In the genomic region with DNA sequence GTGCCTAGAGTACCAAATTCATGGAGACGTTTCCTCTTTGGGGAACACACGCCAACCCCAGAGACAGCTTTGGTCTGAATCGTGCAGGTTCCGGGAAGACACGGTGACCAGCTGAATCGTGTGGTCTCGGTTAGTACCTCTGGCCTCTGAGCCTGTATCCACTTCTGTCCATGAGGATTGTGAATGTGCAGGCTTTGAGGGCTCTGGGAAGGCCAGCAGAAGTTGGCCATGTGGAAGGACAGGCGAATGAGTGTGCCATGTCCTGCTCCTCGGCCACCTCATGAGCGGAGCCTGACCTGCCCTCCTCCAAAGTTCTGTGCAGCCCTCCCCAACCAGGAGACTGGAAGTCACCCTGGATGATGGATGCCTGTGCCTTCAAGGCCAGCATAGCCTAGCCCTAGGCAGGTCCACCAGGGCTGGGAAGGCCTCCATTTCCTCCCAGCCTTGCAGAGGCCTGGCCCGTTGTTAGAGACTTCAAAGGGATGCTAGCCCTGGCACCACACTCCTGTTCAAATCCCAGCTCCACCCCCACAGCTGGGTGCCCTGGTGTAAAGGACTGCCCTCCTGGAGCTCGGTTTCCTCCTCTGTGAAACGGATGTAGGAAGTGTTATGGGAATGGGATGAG, we compare ENCODE assay signal across 14 cellular contexts. TPM values are rescaled to one million over a fixed set of nuclear protein-coding genes. Genes with fewer than 3 reads are reported as not detected.
DNase-seq lines count a peak whose midpoint lies in the region; ATAC-seq and TF ChIP-seq lines count a peak whose summit lies in the region.
"Had no signal": no experiment of that assay in that cellular context is flagged by ENCODE, and none has a peak within 500 bp of the region (broad histone marks: within the 10 kb centered on the region; RNA-seq: fewer than 3 reads in every experiment).

No MANE protein-coding gene starts in this region.

- no peak overlapping the region for H3K4me3 ChIP-seq in Caco-2 (ENCODE audit: low read depth, low read length)
- H3K4me3 ChIP-seq in IMR-90 (ENCODE audit: insufficient read depth, low read depth, low read length) = no peak overlapping the region
- no peak overlapping the region for H3K4me3 ChIP-seq in endodermal cell (ENCODE audit: low read length)
- no peak overlapping the region for H3K4me3 ChIP-seq in colonic mucosa
- H3K4me3 ChIP-seq: lung had no signal

- H3K36me3 Mint-ChIP-seq in Caco-2 (ENCODE audit: insufficient read depth, unreplicated experiment) = peaks cover 10% of the 10 kb centered on the region
- H3K36me3 Mint-ChIP-seq in endodermal cell (ENCODE audit: low read depth) = no peaks in the 10 kb centered on the region
- no peaks in the 10 kb centered on the region for H3K36me3 Mint-ChIP-seq in nephron progenitor cell (ENCODE audit: low read depth)

- no peak overlapping the region for H2BK5ac ChIP-seq in IMR-90 (ENCODE audit: low read depth, low read length, poor library complexity, severe bottlenecking)

- in situ Hi-C loops in IMR-90 (cut with MboI; ENCODE audit: low sequenced_read_pairs) = no loop called here

- H3K18ac ChIP-seq in IMR-90 (ENCODE audit: low read depth, low read length) = no peak overlapping the region

- TF ChIP-seq POLR2A in IMR-90 (IDR thresholded peaks at IDR 0.05; ENCODE audit: low read depth, low read length) = no peak

- H4K91ac ChIP-seq in IMR-90 (ENCODE audit: insufficient read depth, low read depth, low read length) = no peak overlapping the region

- H2BK15ac ChIP-seq in IMR-90 (ENCODE audit: low read depth, low read length) = no peak overlapping the region

- TF ChIP-seq RAD21 in IMR-90 (IDR thresholded peaks at IDR 0.05; ENCODE audit: low read length) = no peak

- DNase-seq in Caco-2 (no peak), IMR-90 (no peak), endodermal cell (peak; percentile 66), nephron progenitor cell (no peak), GM19238 (ENCODE audit: insufficient read length, low spot score) (no peak), colonic mucosa (no peak)
- DNase-seq: C1 segment of cervical spinal cord, NCI-H1436 treated with DMSO at 0.1 percent for 48 hours had no signal

- no peaks in the 10 kb centered on the region; the same call in 1 of the 2 replicates for H4K20me1 ChIP-seq in IMR-90 (ENCODE audit: insufficient read depth, low read length)

- ATAC-seq in IMR-90 (ENCODE audit: low read depth) (no peak), HG03565 (IDR thresholded peaks at IDR 0.05; ENCODE audit: unreplicated experiment) (no peak)

- H3K56ac ChIP-seq in IMR-90 (ENCODE audit: extremely low read depth, insufficient read depth, low read length) = no peak overlapping the region

- no peak overlapping the region for H3K4ac ChIP-seq in IMR-90 (ENCODE audit: low read depth, low read length)

- TF ChIP-seq CTCF in Caco-2 (IDR thresholded peaks at IDR 0.05; ENCODE audit: insufficient read depth in 1 of 2, low read depth in 1 of 2, low read length in 1 of 2, severe bottlenecking in 1 of 2, unreplicated experiment in 1 of 2) (no peak), IMR-90 (conservative IDR thresholded peaks at IDR 0.05; ENCODE audit: low read depth, low read length) (no peak), endodermal cell (conservative IDR thresholded peaks at IDR 0.05) (no peak), nephron progenitor cell (IDR thresholded peaks at IDR 0.05) (no peak), colonic mucosa (IDR thresholded peaks at IDR 0.05) (no peak)

- no peak overlapping the region for H4K5ac ChIP-seq in IMR-90 (ENCODE audit: low read depth, low read length)

- POLR2A ChIA-PET in Caco-2 (lab: Charles Lee) = no interaction called here
- POLR2A ChIA-PET in IMR-90 (lab: Charles Lee; ENCODE audit: unreplicated experiment) = no interaction called here

- no peak overlapping the region for H2AK5ac ChIP-seq in IMR-90 (ENCODE audit: low read depth, low read length)

- dilution Hi-C loops in IMR-90 (cut with HindIII; ENCODE audit: low sequenced_read_pairs, unreplicated experiment) = no loop called here

- H2BK120ac ChIP-seq in IMR-90 (ENCODE audit: low read depth, low read length) = no peak overlapping the region

- H3K9me1 ChIP-seq in IMR-90 (ENCODE audit: insufficient read depth, low read length) = peaks cover 3% of the 10 kb centered on the region; the same call in 1 of the 2 replicates

- H3K9ac ChIP-seq in IMR-90 (ENCODE audit: low read depth, low read length) = no peak overlapping the region
- no peak overlapping the region for H3K9ac ChIP-seq in endodermal cell (ENCODE audit: extremely low read depth, low read length, poor library complexity, severe bottlenecking)
- H3K9ac ChIP-seq in colonic mucosa (ENCODE audit: low read depth in 2 of 2, low read length in 2 of 2) = no peak overlapping the region

- H3K4me1 ChIP-seq in Caco-2 (peaks cover 29% of the 10 kb centered on the region), IMR-90 (ENCODE audit: control insufficient read depth, insufficient read depth, low read length) (no peaks in the 10 kb centered on the region), endodermal cell (ENCODE audit: control insufficient read depth, insufficient read depth, low read length) (peaks cover 5% of the 10 kb centered on the region), colonic mucosa (no peaks in the 10 kb centered on the region)
- H3K4me1 ChIP-seq: HAP-1 had no signal

- H2BK20ac ChIP-seq in IMR-90 (ENCODE audit: low read depth, low read length) = no peak overlapping the region

- no peak overlapping the region for H3K14ac ChIP-seq in IMR-90 (replicated peaks; ENCODE audit: low read depth, low read length)

- H3K4me3 Mint-ChIP-seq in Caco-2 (ENCODE audit: unreplicated experiment) (peak overlapping the region; percentile 75), endodermal cell (peak overlapping the region; percentile 62), nephron progenitor cell (peak overlapping the region; percentile 78)

- H3K27ac Mint-ChIP-seq in Caco-2 (ENCODE audit: unreplicated experiment) (no peak overlapping the region), endodermal cell (no peak overlapping the region), nephron progenitor cell (no peak overlapping the region)

- no peak overlapping the region for H3K27ac ChIP-seq in IMR-90 (ENCODE audit: insufficient read depth, low read length)
- no peak overlapping the region for H3K27ac ChIP-seq in endodermal cell (ENCODE audit: low read depth, low read length)
- no peak overlapping the region for H3K27ac ChIP-seq in colonic mucosa

- H4K8ac ChIP-seq in IMR-90 (ENCODE audit: low read depth in 2 of 2, low read length in 2 of 2) = no peak overlapping the region

- no peak overlapping the region for H3K4me2 ChIP-seq in IMR-90 (ENCODE audit: low read depth, low read length)

- no peaks in the 10 kb centered on the region for H3K36me3 ChIP-seq in Caco-2 (ENCODE audit: control insufficient read depth, insufficient read depth, low read length)
- no peaks in the 10 kb centered on the region for H3K36me3 ChIP-seq in IMR-90 (ENCODE audit: control insufficient read depth, insufficient read depth, low read length)
- H3K36me3 ChIP-seq in endodermal cell (ENCODE audit: control insufficient read depth, insufficient read depth, low read length) = no peaks in the 10 kb centered on the region
- no peaks in the 10 kb centered on the region for H3K36me3 ChIP-seq in colonic mucosa
- H3K36me3 ChIP-seq: HAP-1 had no signal

- CTCF ChIA-PET in Caco-2 (lab: Charles Lee) (interaction anchor here (0.6 to 1.1 kb wide), 3 partner anchors 23 to 207 kb away, joined by 3 to 8 read pairs (median 3); no protein-coding TSS in a partner anchor), IMR-90 (lab: Yijun Ruan, JAX) (no interaction called here)

- BruUV-seq in Caco-2 (replicated peaks; lab: Mats Ljungman, UMichigan) (no TSS peak), IMR-90 (replicated peaks; lab: Mats Ljungman, UMichigan) (no TSS peak)

- H3K27me3 Mint-ChIP-seq in Caco-2 (ENCODE audit: insufficient read depth, unreplicated experiment) (no peaks in the 10 kb centered on the region), endodermal cell (ENCODE audit: insufficient read depth) (peaks cover 59% of the 10 kb centered on the region), nephron progenitor cell (ENCODE audit: low read depth, poor library complexity) (peaks cover 49% of the 10 kb centered on the region)

- H3K4me1 Mint-ChIP-seq in Caco-2 (ENCODE audit: low read depth, unreplicated experiment) = no peaks in the 10 kb centered on the region
- H3K4me1 Mint-ChIP-seq in endodermal cell = no peaks in the 10 kb centered on the region
- H3K4me1 Mint-ChIP-seq in nephron progenitor cell = peaks cover 20% of the 10 kb centered on the region

- no peak overlapping the region for H2AK9ac ChIP-seq in IMR-90 (replicated peaks; ENCODE audit: low read depth, low read length, poor library complexity)

- no CpG with 5 or more reads among the region's 13 CpGs for WGBS in IMR-90 (ENCODE audit: extremely low coverage in 2 of 2, insufficient read length in 1 of 2), 2 experiments
- 79 to 89% methylated on average over 7 to 13 of the region's 13 CpGs for WGBS in endodermal cell (ENCODE audit: insufficient coverage in 1 of 2, insufficient read length in 1 of 2), 2 experiments

- H3K27me3 ChIP-seq in Caco-2 (replicated peaks; ENCODE audit: control insufficient read depth, insufficient read depth, low read length) (no peaks in the 10 kb centered on the region), IMR-90 (ENCODE audit: control insufficient read depth, insufficient read depth, low read length) (peaks cover 56% of the 10 kb centered on the region), endodermal cell (ENCODE audit: control insufficient read depth, insufficient read depth, low read length, poor library complexity, severe bottlenecking) (peaks cover 55% of the 10 kb centered on the region), colonic mucosa (peaks cover 14% of the 10 kb centered on the region)

- no peaks in the 10 kb centered on the region for H3K9me3 Mint-ChIP-seq in Caco-2 (ENCODE audit: unreplicated experiment)
- no peaks in the 10 kb centered on the region for H3K9me3 Mint-ChIP-seq in endodermal cell
- no peaks in the 10 kb centered on the region for H3K9me3 Mint-ChIP-seq in nephron progenitor cell

- H2AFZ ChIP-seq in IMR-90 (replicated peaks; ENCODE audit: low read length, poor library complexity) = peak overlapping the region; percentile 10

- no peak overlapping the region for H3K23ac ChIP-seq in IMR-90 (ENCODE audit: low read depth, low read length)

- intact Hi-C loops in Caco-2 (cut with micrococcal nuclease; ENCODE audit: unreplicated experiment) = loop anchor here (10.0 kb wide), 1 partner anchor 372 kb away; no protein-coding TSS in a partner anchor
- intact Hi-C loops in IMR-90 (cut with micrococcal nuclease) = no loop called here
- intact Hi-C loops in colonic mucosa (cut with DNase I) = loop anchor here (10.0 kb wide), 1 partner anchor 62 kb away; no protein-coding TSS in a partner anchor

- H3K9me3 ChIP-seq in Caco-2 = no peaks in the 10 kb centered on the region
- H3K9me3 ChIP-seq in IMR-90 (ENCODE audit: control insufficient read depth, insufficient read depth, low read length) = no peaks in the 10 kb centered on the region
- H3K9me3 ChIP-seq in endodermal cell (ENCODE audit: control insufficient read depth, low read length) = no peaks in the 10 kb centered on the region
- no peaks in the 10 kb centered on the region for H3K9me3 ChIP-seq in colonic mucosa
- H3K9me3 ChIP-seq: HAP-1 had no signal

- no peaks in the 10 kb centered on the region for H3K79me1 ChIP-seq in IMR-90 (ENCODE audit: low read depth in 1 of 2, low read length in 2 of 2)

RNA-seq across cellular contexts. Expression of a gene that starts 1.7 kb away (rescaled TPM):
- total RNA-seq in Caco-2 (2022) (6.9 and 7.8 TPM in 2 replicates), IMR-90 (2012; rRNA removed) (not detected in 2 replicates), endodermal cell (1 to 10 TPM; 3.1 to 4.3 TPM), colonic mucosa (1 to 10 TPM; 1.4 to 2.0 TPM)
- 0.03 TPM in 1 of 2 replicates, not detected in the other for polyA plus RNA-seq in IMR-90 (2012; rRNA removed)
- not detected in 2 replicates for polyA plus RNA-seq in IMR-90 (2012; cell fraction: cytosol; rRNA removed)
- polyA plus RNA-seq in IMR-90 (2012; cell fraction: nucleus; rRNA removed; ENCODE audit: low replicate concordance) = 0.32 and 0.50 TPM in 2 replicates
- polyA plus RNA-seq in endodermal cell (2013, experiment 1 of 2) = 6.1 TPM
- polyA plus RNA-seq in endodermal cell (2013, experiment 2 of 2) = 5.4 TPM
- total RNA-seq: osteoblast had no signal
- polyA plus RNA-seq: smooth muscle cell had no signal

RNA-seq across cellular contexts. Expression of a gene that starts 16.8 kb away (rescaled TPM):
- total RNA-seq in Caco-2 (2022) = not detected in 2 replicates
- total RNA-seq in IMR-90 (2012; rRNA removed) = not detected in 2 replicates
- polyA plus RNA-seq in IMR-90 (2012; rRNA removed) = not detected in 2 replicates
- not detected in 2 replicates for polyA plus RNA-seq in IMR-90 (2012; cell fraction: cytosol; rRNA removed)
- not detected in 2 replicates for polyA plus RNA-seq in IMR-90 (2012; cell fraction: nucleus; rRNA removed; ENCODE audit: low replicate concordance)
- not detected for total RNA-seq in endodermal cell
- polyA plus RNA-seq in endodermal cell (2013, experiment 1 of 2) = 0.14 TPM
- polyA plus RNA-seq in endodermal cell (2013, experiment 2 of 2) = not detected
- total RNA-seq in colonic mucosa = under 1 TPM in 1 of 2 donors, not detected in 1; 0.19 TPM
- total RNA-seq: Daoy, osteoblast, smooth muscle cell had no signal
- polyA plus RNA-seq: smooth muscle cell had no signal

RNA-seq across cellular contexts. Expression of a gene that starts 39.4 kb away (rescaled TPM):
- not detected in 2 replicates for total RNA-seq in Caco-2 (2022)
- under 0.01 TPM in 1 of 2 replicates, not detected in the other for total RNA-seq in IMR-90 (2012; rRNA removed)
- polyA plus RNA-seq in IMR-90 (2012; rRNA removed) = not detected in 2 replicates
- not detected in 2 replicates for polyA plus RNA-seq in IMR-90 (2012; cell fraction: cytosol; rRNA removed)
- 0.03 TPM in 1 of 2 replicates, not detected in the other for polyA plus RNA-seq in IMR-90 (2012; cell fraction: nucleus; rRNA removed; ENCODE audit: low replicate concordance)
- total RNA-seq in endodermal cell = 1 to 10 TPM in 1 of 2 donors, not detected in 1; 1.4 TPM
- not detected for polyA plus RNA-seq in endodermal cell (2013, experiment 1 of 2)
- not detected for polyA plus RNA-seq in endodermal cell (2013, experiment 2 of 2)
- not detected for total RNA-seq in colonic mucosa
- total RNA-seq: osteoblast, smooth muscle cell had no signal
- polyA plus RNA-seq: smooth muscle cell had no signal
